In genomic region chr15:100958326-100959065, GRCh38 we compare ENCODE assay signal across 1 cellular context.
TF ChIP-seq lines count a peak whose summit lies in the region.

No MANE protein-coding gene starts in this region.

TF ChIP-seq in HepG2, 621 proteins besides CTCF, POLR2A, EP300 and RAD21 (continued from another document):
- TF ChIP-seq MTERF4 (CRISPR knock-in tag; IDR thresholded peaks at IDR 0.05) (no peak), ZNF777 (CRISPR knock-in tag; IDR thresholded peaks at IDR 0.05) (no peak), ZEB1 (IDR thresholded peaks at IDR 0.05; ENCODE audit: insufficient replicate concordance, low read depth) (no peak)
